Comparison of ENCODE assay signal across 2 cellular contexts in the genomic region with DNA sequence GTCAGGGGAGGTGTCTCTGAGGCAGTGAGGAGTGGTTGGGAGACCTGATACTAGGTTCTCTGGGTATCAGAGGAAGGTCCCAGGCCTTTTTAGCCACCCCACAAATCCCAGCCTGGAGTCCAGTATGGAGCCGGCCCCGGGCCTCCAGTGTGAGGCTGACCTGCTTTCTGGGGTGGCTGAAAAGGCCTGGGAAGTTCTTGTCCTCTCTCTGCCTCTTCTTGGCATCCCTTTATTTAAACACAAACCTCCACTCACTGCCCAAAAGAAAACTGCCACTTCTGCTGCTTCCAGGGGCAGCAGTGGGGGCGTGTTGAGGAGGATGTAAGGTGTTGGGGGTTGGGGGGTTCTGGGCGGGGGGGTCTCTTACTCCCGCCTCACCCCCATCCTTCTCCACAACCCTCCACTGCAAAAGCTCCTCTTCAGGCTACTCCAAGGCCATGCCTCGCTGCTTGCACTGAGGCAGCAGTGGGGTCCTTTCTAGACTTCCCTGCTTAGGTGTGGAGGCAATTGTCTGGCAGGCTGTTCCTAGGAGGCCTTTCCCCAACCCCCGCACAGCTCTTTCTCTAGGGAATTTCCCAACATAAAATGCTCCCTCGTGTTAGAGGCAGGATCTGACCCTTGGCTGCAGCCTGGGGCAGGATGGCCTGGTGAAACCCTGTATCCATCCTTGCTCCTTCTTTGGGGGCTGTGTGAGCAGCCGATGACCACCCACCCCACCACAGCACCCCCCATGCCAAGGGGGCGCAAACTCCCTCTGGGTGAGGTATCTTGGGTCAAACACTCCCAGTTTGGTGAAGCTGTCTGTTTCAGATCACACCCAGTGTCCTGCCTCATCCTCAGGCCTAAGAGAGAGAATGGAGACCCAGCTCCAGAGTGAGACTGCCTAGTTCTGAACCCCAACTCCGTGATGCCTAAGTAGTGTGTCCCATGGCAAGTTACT.
TF ChIP-seq lines count a peak whose summit lies in the region.

No MANE protein-coding gene starts in this region.

TF ChIP-seq in GM23338, 12 proteins besides CTCF, POLR2A, EP300 and RAD21 (continues in another document):
- TF ChIP-seq STAT1 (IDR thresholded peaks at IDR 0.05; ENCODE audit: unreplicated experiment) (no peak), CREB1 (CRISPR knock-in tag; IDR thresholded peaks at IDR 0.05; ENCODE audit: low read depth) (no peak), ZNF114 (CRISPR knock-in tag; IDR thresholded peaks at IDR 0.05) (no peak), EZH2phosphoT487 (IDR thresholded peaks at IDR 0.05; ENCODE audit: unreplicated experiment) (no peak), NANOG (IDR thresholded peaks at IDR 0.05; ENCODE audit: borderline replicate concordance) (no peak), JUNB (IDR thresholded peaks at IDR 0.05; ENCODE audit: unreplicated experiment) (no peak)
- TF ChIP-seq, protein P1, sequence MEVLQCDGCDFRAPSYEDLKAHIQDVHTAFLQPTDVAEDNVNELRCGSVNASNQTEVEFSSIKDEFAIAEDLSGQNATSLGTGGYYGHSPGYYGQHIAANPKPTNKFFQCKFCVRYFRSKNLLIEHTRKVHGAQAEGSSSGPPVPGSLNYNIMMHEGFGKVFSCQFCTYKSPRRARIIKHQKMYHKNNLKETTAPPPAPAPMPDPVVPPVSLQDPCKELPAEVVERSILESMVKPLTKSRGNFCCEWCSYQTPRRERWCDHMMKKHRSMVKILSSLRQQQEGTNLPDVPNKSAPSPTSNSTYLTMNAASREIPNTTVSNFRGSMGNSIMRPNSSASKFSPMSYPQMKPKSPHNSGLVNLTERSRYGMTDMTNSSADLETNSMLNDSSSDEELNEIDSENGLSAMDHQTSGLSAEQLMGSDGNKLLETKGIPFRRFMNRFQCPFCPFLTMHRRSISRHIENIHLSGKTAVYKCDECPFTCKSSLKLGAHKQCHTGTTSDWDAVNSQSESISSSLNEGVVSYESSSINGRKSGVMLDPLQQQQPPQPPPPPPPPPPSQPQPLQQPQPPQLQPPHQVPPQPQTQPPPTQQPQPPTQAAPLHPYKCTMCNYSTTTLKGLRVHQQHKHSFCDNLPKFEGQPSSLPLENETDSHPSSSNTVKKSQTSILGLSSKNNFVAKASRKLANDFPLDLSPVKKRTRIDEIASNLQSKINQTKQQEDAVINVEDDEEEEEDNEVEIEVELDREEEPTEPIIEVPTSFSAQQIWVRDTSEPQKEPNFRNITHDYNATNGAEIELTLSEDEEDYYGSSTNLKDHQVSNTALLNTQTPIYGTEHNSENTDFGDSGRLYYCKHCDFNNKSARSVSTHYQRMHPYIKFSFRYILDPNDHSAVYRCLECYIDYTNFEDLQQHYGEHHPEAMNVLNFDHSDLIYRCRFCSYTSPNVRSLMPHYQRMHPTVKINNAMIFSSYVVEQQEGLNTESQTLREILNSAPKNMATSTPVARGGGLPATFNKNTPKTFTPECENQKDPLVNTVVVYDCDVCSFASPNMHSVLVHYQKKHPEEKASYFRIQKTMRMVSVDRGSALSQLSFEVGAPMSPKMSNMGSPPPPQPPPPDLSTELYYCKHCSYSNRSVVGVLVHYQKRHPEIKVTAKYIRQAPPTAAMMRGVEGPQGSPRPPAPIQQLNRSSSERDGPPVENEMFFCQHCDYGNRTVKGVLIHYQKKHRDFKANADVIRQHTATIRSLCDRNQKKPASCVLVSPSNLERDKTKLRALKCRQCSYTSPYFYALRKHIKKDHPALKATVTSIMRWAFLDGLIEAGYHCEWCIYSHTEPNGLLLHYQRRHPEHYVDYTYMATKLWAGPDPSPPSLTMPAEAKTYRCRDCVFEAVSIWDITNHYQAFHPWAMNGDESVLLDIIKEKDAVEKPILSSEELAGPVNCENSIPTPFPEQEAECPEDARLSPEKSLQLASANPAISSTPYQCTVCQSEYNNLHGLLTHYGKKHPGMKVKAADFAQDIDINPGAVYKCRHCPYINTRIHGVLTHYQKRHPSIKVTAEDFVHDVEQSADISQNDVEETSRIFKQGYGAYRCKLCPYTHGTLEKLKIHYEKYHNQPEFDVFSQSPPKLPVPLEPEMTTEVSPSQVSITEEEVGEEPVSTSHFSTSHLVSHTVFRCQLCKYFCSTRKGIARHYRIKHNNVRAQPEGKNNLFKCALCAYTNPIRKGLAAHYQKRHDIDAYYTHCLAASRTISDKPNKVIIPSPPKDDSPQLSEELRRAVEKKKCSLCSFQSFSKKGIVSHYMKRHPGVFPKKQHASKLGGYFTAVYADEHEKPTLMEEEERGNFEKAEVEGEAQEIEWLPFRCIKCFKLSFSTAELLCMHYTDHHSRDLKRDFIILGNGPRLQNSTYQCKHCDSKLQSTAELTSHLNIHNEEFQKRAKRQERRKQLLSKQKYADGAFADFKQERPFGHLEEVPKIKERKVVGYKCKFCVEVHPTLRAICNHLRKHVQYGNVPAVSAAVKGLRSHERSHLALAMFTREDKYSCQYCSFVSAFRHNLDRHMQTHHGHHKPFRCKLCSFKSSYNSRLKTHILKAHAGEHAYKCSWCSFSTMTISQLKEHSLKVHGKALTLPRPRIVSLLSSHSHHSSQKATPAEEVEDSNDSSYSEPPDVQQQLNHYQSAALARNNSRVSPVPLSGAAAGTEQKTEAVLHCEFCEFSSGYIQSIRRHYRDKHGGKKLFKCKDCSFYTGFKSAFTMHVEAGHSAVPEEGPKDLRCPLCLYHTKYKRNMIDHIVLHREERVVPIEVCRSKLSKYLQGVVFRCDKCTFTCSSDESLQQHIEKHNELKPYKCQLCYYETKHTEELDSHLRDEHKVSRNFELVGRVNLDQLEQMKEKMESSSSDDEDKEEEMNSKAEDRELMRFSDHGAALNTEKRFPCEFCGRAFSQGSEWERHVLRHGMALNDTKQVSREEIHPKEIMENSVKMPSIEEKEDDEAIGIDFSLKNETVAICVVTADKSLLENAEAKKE (CRISPR knock-in tag; IDR thresholded peaks at IDR 0.05), result no peak
- TF ChIP-seq, protein P2, sequence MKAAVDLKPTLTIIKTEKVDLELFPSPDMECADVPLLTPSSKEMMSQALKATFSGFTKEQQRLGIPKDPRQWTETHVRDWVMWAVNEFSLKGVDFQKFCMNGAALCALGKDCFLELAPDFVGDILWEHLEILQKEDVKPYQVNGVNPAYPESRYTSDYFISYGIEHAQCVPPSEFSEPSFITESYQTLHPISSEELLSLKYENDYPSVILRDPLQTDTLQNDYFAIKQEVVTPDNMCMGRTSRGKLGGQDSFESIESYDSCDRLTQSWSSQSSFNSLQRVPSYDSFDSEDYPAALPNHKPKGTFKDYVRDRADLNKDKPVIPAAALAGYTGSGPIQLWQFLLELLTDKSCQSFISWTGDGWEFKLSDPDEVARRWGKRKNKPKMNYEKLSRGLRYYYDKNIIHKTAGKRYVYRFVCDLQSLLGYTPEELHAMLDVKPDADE (IDR thresholded peaks at IDR 0.05), result no peak

TF ChIP-seq in IMR-90, 13 proteins besides CTCF, POLR2A, EP300 and RAD21:
- TF ChIP-seq RCOR1 (IDR thresholded peaks at IDR 0.05; ENCODE audit: insufficient replicate concordance, low read length) (no peak), CHD1 (IDR thresholded peaks at IDR 0.05; ENCODE audit: low read depth, low read length) (no peak), BHLHE40 (IDR thresholded peaks at IDR 0.05; ENCODE audit: low read depth, low read length) (no peak), RFX5 (IDR thresholded peaks at IDR 0.05; ENCODE audit: low read depth, low read length) (no peak), CEBPB (IDR thresholded peaks at IDR 0.05; ENCODE audit: low read depth, low read length) (no peak), SMC3 (IDR thresholded peaks at IDR 0.05; ENCODE audit: low read depth, low read length) (no peak), MAFK (IDR thresholded peaks at IDR 0.05; ENCODE audit: low read depth, low read length) (no peak), NFE2L2 (IDR thresholded peaks at IDR 0.05; ENCODE audit: low read depth, low read length) (no peak), MAZ (IDR thresholded peaks at IDR 0.05; ENCODE audit: borderline replicate concordance, low read depth, low read length) (no peak), FOS (IDR thresholded peaks at IDR 0.05; ENCODE audit: low read depth, low read length) (no peak), MXI1 (IDR thresholded peaks at IDR 0.05; ENCODE audit: borderline replicate concordance, low read depth, low read length) (no peak)
- TF ChIP-seq, protein P3, sequence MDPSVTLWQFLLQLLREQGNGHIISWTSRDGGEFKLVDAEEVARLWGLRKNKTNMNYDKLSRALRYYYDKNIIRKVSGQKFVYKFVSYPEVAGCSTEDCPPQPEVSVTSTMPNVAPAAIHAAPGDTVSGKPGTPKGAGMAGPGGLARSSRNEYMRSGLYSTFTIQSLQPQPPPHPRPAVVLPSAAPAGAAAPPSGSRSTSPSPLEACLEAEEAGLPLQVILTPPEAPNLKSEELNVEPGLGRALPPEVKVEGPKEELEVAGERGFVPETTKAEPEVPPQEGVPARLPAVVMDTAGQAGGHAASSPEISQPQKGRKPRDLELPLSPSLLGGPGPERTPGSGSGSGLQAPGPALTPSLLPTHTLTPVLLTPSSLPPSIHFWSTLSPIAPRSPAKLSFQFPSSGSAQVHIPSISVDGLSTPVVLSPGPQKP (IDR thresholded peaks at IDR 0.05; ENCODE audit: borderline replicate concordance, low read depth, low read length), result no peak
- TF ChIP-seq, protein P4, sequence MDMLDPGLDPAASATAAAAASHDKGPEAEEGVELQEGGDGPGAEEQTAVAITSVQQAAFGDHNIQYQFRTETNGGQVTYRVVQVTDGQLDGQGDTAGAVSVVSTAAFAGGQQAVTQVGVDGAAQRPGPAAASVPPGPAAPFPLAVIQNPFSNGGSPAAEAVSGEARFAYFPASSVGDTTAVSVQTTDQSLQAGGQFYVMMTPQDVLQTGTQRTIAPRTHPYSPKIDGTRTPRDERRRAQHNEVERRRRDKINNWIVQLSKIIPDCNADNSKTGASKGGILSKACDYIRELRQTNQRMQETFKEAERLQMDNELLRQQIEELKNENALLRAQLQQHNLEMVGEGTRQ (IDR thresholded peaks at IDR 0.05; ENCODE audit: low read depth, low read length), result no peak
